Comparison of ENCODE assay signal across 14 cellular contexts in genomic region chr9:134187110-134187531, GRCh38. TPM values are rescaled to one million over a fixed set of nuclear protein-coding genes. Genes with fewer than 3 reads are reported as not detected.
DNase-seq lines count a peak whose midpoint lies in the region; ATAC-seq and TF ChIP-seq lines count a peak whose summit lies in the region.
"Had no signal": no experiment of that assay in that cellular context is flagged by ENCODE, and none has a peak within 500 bp of the region (broad histone marks: within the 10 kb centered on the region; RNA-seq: fewer than 3 reads in every experiment).

No MANE protein-coding gene starts in this region.

- peak; percentile 10; the same call in 1 of the 2 replicates for TF ChIP-seq CTCF in 22Rv1 (IDR thresholded peaks at IDR 0.05)
- peak; percentile 28 for TF ChIP-seq CTCF in GM10266 (IDR thresholded peaks at IDR 0.05; ENCODE audit: control insufficient read depth, insufficient read depth, low read depth, missing control alignments)
- TF ChIP-seq CTCF in RWPE1 (conservative IDR thresholded peaks at IDR 0.05; ENCODE audit: low read depth): no peak
- TF ChIP-seq CTCF in left lung (IDR thresholded peaks at IDR 0.05): no peak

- CTCF ChIA-PET in RWPE1 (lab: Yijun Ruan, JAX): interaction anchor here (1.1 kb wide), 1 partner anchor 17 kb away, joined by 6 read pairs; no protein-coding TSS in a partner anchor

- H3K4me1 ChIP-seq in left lung: no peaks in the 10 kb centered on the region

- no peak overlapping the region for H3K4me3 ChIP-seq in left lung

- no peaks in the 10 kb centered on the region for H3K36me3 ChIP-seq in left lung

- H3K9me3 ChIP-seq in left lung: no peaks in the 10 kb centered on the region

- peaks cover 0 to 32% of the 10 kb centered on the region in 2 donors for H3K27me3 ChIP-seq in left lung

- intact Hi-C loops in left lung (cut with DNase I): no loop called here

- POLR2A ChIA-PET in RWPE1 (lab: Yijun Ruan, JAX; ENCODE audit: low non-redundant PET): no interaction called here

- DNase-seq in GM10266 (ENCODE audit: extremely low spot score) (peak; percentile 63), RWPE1 (ENCODE audit: low spot score) (no peak), left lung (peak; percentile 29 to 57), NCI-H510A treated with DMSO at 0.1 percent for 48 hours (lab: John Stamatoyannopoulos, UW) (no peak), SIG-M5 (lab: John Stamatoyannopoulos, UW) (no peak)
- DNase-seq: activated naive CD8-positive, alpha-beta T cell treated with anti-CD3 and anti-CD28 coated beads for 36 hours; cortex of kidney; NCI-H2029 treated with DMSO at 0.1 percent for 48 hours had no signal

- H3K27ac ChIP-seq in 22Rv1 (no peak overlapping the region), RWPE1 (peak overlapping the region; percentile 11; the same call in 1 of the 2 replicates), left lung (no peak overlapping the region)
- H3K27ac ChIP-seq: C4-2B had no signal

- ATAC-seq in left lung: no peak
- ATAC-seq in HG02759 (IDR thresholded peaks at IDR 0.05; ENCODE audit: unreplicated experiment): no peak
- ATAC-seq in GM21526 (IDR thresholded peaks at IDR 0.05; ENCODE audit: low FRiP score, unreplicated experiment): no peak

RNA-seq across cellular contexts. Expression of gene RNU6ATAC, which starts 22.8 kb away (rescaled TPM):
- 100 to 1,000 TPM; 105 to 106 TPM for total RNA-seq in left lung
- total RNA-seq: fibroblast of lung, subcutaneous adipose tissue had no signal

RNA-seq across cellular contexts. Expression of gene WDR5, which starts 51.2 kb away (rescaled TPM):
- 10 to 100 TPM; 23.7 to 32.2 TPM for total RNA-seq in left lung

Comparison
In these comparisons a context has a peak if more than half of its experiments do, and no peak if none do; other contexts are left out.
1. CTCF ChIP-seq: peak in 22Rv1 (single experiment) and GM10266 (single experiment); none in RWPE1 (single experiment) and left lung (0 of 2).
2. DNase-seq: peak in GM10266 (single experiment) and left lung (2 of 2); none in RWPE1 (single experiment), NCI-H510A treated with DMSO at 0.1 percent for 48 hours (single experiment) and SIG-M5 (single experiment).